ENCODE assay signal across 22 cellular contexts in genomic region chr3:136901391-136901790, GRCh38. TPM values are rescaled to one million over a fixed set of nuclear protein-coding genes. Genes with fewer than 3 reads are reported as not detected.
DNase-seq lines count a peak whose midpoint lies in the region; ATAC-seq and TF ChIP-seq lines count a peak whose summit lies in the region.
"Had no signal": no experiment of that assay in that cellular context is flagged by ENCODE, and none has a peak within 500 bp of the region (broad histone marks: within the 10 kb centered on the region; RNA-seq: fewer than 3 reads in every experiment).

No MANE protein-coding gene starts in this region.

- H3K36me3 Mint-ChIP-seq in WTC11 = peaks cover 3% of the 10 kb centered on the region; the same call in 1 of the 2 replicates
- peaks cover 49% of the 10 kb centered on the region for H3K36me3 Mint-ChIP-seq in stimulated activated memory B cell treated with anti-CD40 and anti-IgM and Interleukin-4, amounts not matched to agents 10 μg/mL and 1 μg/mL and 100 μg/mL, for 72 hours

- TF ChIP-seq CTCF in DOHH2 (IDR thresholded peaks at IDR 0.05; ENCODE audit: low read depth, low read length, poor library complexity, severe bottlenecking) (no peak), WTC11 (IDR thresholded peaks at IDR 0.05) (no peak), PC-3 (conservative IDR thresholded peaks at IDR 0.05; ENCODE audit: low read depth, low read length) (no peak)

- POLR2A ChIA-PET in WTC11 (lab: Charles Lee) = no interaction called here
- POLR2A ChIA-PET in PC-3 (lab: Charles Lee; ENCODE audit: unreplicated experiment) = no interaction called here

- DNase-seq in WTC11 (ENCODE audit: low spot score) (no peak), PC-3 (no peak), Right ventricle myocardium superior (no peak), NCI-H526 treated with DMSO at 0.1 percent for 48 hours (lab: John Stamatoyannopoulos, UW) (no peak)
- DNase-seq: activated CD8-positive, alpha-beta memory T cell treated with anti-CD3 and anti-CD28 coated beads, Interleukin-2, amount 50 U/mL, for 4 hours; effector memory CD4-positive, alpha-beta T cell; foreskin melanocyte; hippocampal formation; islet precursor cell; NCI-H1694; NCI-H510A; SJCRH30; stimulated activated naive CD8-positive, alpha-beta T cell treated with anti-CD3 and anti-CD28 coated beads, Interleukin-15, amount 100 ng/mL, for 72 hours; T-cell; tibial artery had no signal

- no peaks in the 10 kb centered on the region for H4K20me1 ChIP-seq in DOHH2 (ENCODE audit: control insufficient read depth, insufficient read depth, low read depth, low read length)
- no peaks in the 10 kb centered on the region for H4K20me1 ChIP-seq in PC-3 (ENCODE audit: low read length)

- H3F3A ChIP-seq in DOHH2 (ENCODE audit: control insufficient read depth, insufficient read depth) (peaks cover 31% of the 10 kb centered on the region), PC-3 (ENCODE audit: low read length, unreplicated experiment) (no peaks in the 10 kb centered on the region)

- no peaks in the 10 kb centered on the region for H3K9me2 ChIP-seq in DOHH2 (replicated peaks; ENCODE audit: control insufficient read depth, low read length)
- no peaks in the 10 kb centered on the region for H3K9me2 ChIP-seq in PC-3 (replicated peaks; ENCODE audit: low read length)

- H3K9me3 ChIP-seq in DOHH2 (ENCODE audit: control insufficient read depth, insufficient read depth, low read length) (peaks cover 17% of the 10 kb centered on the region; the same call in 1 of the 2 replicates), iPS-18a (ENCODE audit: control insufficient read depth, low read depth, low read length) (no peaks in the 10 kb centered on the region), PC-3 (ENCODE audit: low read length) (no peaks in the 10 kb centered on the region)

- H3K9ac ChIP-seq in iPS-18a (ENCODE audit: low read length) (peak overlapping the region; percentile 11), PC-3 (ENCODE audit: low read length) (no peak overlapping the region)

- H3K79me2 ChIP-seq in DOHH2 (ENCODE audit: control insufficient read depth, low read length) (peaks cover 100% of the 10 kb centered on the region), PC-3 (ENCODE audit: low read length) (peaks cover 96% of the 10 kb centered on the region)

- no peak for ATAC-seq in WTC11
- no peak for ATAC-seq in stimulated activated memory B cell treated with anti-CD40 and anti-IgM and Interleukin-4, amounts not matched to agents 10 μg/mL and 1 μg/mL and 100 μg/mL, for 72 hours
- no peak for ATAC-seq in PC-3
- no peak for ATAC-seq in Right ventricle myocardium superior (ENCODE audit: poor library complexity)
- ATAC-seq: HCT116; sciatic nerve; stimulated activated naive CD8-positive, alpha-beta T cell treated with anti-CD3 and anti-CD28 coated beads, Interleukin-15, amount 100 ng/mL, for 72 hours; T-cell had no signal

- no peak overlapping the region for H2AFZ ChIP-seq in PC-3 (ENCODE audit: low read length)

- peaks cover 79% of the 10 kb centered on the region for H3K4me1 ChIP-seq in DOHH2 (ENCODE audit: control insufficient read depth, low read length)
- peaks cover 24% of the 10 kb centered on the region for H3K4me1 ChIP-seq in iPS-18a (ENCODE audit: control insufficient read depth, low read depth, low read length)
- H3K4me1 ChIP-seq in PC-3 (ENCODE audit: insufficient read depth, low read length) = no peaks in the 10 kb centered on the region
- H3K4me1 ChIP-seq: SJCRH30 had no signal

- H3K9me3 Mint-ChIP-seq in WTC11 = peaks cover 7% of the 10 kb centered on the region; the same call in 1 of the 2 replicates
- H3K9me3 Mint-ChIP-seq in stimulated activated memory B cell treated with anti-CD40 and anti-IgM and Interleukin-4, amounts not matched to agents 10 μg/mL and 1 μg/mL and 100 μg/mL, for 72 hours = peaks cover 6% of the 10 kb centered on the region

- no TSS peak for BruUV-seq in PC-3 (replicated peaks; lab: Mats Ljungman, UMichigan)

- peak overlapping the region; percentile 93 for H3K27ac Mint-ChIP-seq in WTC11
- peak overlapping the region; percentile 46 for H3K27ac Mint-ChIP-seq in stimulated activated memory B cell treated with anti-CD40 and anti-IgM and Interleukin-4, amounts not matched to agents 10 μg/mL and 1 μg/mL and 100 μg/mL, for 72 hours
- H3K27ac Mint-ChIP-seq: activated CD4-positive, alpha-beta T cell treated with anti-CD3 and anti-CD28 coated beads, Interleukin-2, amount 10 ng/mL, durations not matched to agents 24 days and 14 days; stimulated activated naive CD8-positive, alpha-beta T cell treated with anti-CD3 and anti-CD28 coated beads, Interleukin-15, amount 100 ng/mL, for 72 hours had no signal

- peak overlapping the region; percentile 73 for H3K4me2 ChIP-seq in DOHH2 (ENCODE audit: low read length)
- H3K4me2 ChIP-seq in PC-3 (ENCODE audit: low read length) = no peak overlapping the region

- H3K4me3 ChIP-seq in DOHH2 (ENCODE audit: low read length) (peak overlapping the region; percentile 46), iPS-18a (ENCODE audit: low read length) (no peak overlapping the region), PC-3 (ENCODE audit: low read length) (no peak overlapping the region)
- H3K4me3 ChIP-seq: esophagus muscularis mucosa, SJCRH30, tibial artery had no signal

- H3K27ac ChIP-seq in DOHH2 (ENCODE audit: low read depth, low read length) (peak overlapping the region; percentile 72), iPS-18a (ENCODE audit: low read length) (peak overlapping the region; percentile 4), PC-3 (ENCODE audit: low read length) (no peak overlapping the region)
- H3K27ac ChIP-seq: esophagus muscularis mucosa, SJCRH30, tibial artery had no signal

- no peaks in the 10 kb centered on the region for H3K27me3 ChIP-seq in DOHH2 (ENCODE audit: control insufficient read depth, low read length)
- no peaks in the 10 kb centered on the region for H3K27me3 ChIP-seq in iPS-18a (ENCODE audit: control insufficient read depth, insufficient read depth, low read length)
- no peaks in the 10 kb centered on the region for H3K27me3 ChIP-seq in PC-3 (ENCODE audit: low read length)
- H3K27me3 ChIP-seq: esophagus muscularis mucosa, SJCRH30, tibial artery had no signal

- no peaks in the 10 kb centered on the region for H3K27me3 Mint-ChIP-seq in WTC11 (ENCODE audit: low read depth)
- H3K27me3 Mint-ChIP-seq in stimulated activated memory B cell treated with anti-CD40 and anti-IgM and Interleukin-4, amounts not matched to agents 10 μg/mL and 1 μg/mL and 100 μg/mL, for 72 hours = no peaks in the 10 kb centered on the region
- H3K27me3 Mint-ChIP-seq: activated CD4-positive, alpha-beta T cell treated with anti-CD3 and anti-CD28 coated beads, Interleukin-2, amount 10 ng/mL, durations not matched to agents 24 days and 14 days; stimulated activated naive CD8-positive, alpha-beta T cell treated with anti-CD3 and anti-CD28 coated beads, Interleukin-15, amount 100 ng/mL, for 72 hours; T-cell had no signal

- intact Hi-C loops in PC-3 (cut with micrococcal nuclease) (no loop called here), Right ventricle myocardium superior (cut with DNase I) (no loop called here)

- CTCF ChIA-PET in WTC11 (lab: Charles Lee) = no interaction called here
- CTCF ChIA-PET in PC-3 (lab: Charles Lee) = no interaction called here

- peaks cover 58% of the 10 kb centered on the region for H3K4me1 Mint-ChIP-seq in WTC11
- peaks cover 72% of the 10 kb centered on the region for H3K4me1 Mint-ChIP-seq in stimulated activated memory B cell treated with anti-CD40 and anti-IgM and Interleukin-4, amounts not matched to agents 10 μg/mL and 1 μg/mL and 100 μg/mL, for 72 hours

- H3K36me3 ChIP-seq in DOHH2 (ENCODE audit: control insufficient read depth, low read length) = peaks cover 23% of the 10 kb centered on the region
- no peaks in the 10 kb centered on the region for H3K36me3 ChIP-seq in iPS-18a (ENCODE audit: control insufficient read depth, low read depth, low read length)
- H3K36me3 ChIP-seq in PC-3 (ENCODE audit: low read depth, low read length) = peaks cover 12% of the 10 kb centered on the region; the same call in 1 of the 2 replicates
- H3K36me3 ChIP-seq: esophagus muscularis mucosa had no signal

- H3K4me3 Mint-ChIP-seq in WTC11 = no peak overlapping the region; the same call in 1 of the 2 replicates
- no peak overlapping the region for H3K4me3 Mint-ChIP-seq in stimulated activated memory B cell treated with anti-CD40 and anti-IgM and Interleukin-4, amounts not matched to agents 10 μg/mL and 1 μg/mL and 100 μg/mL, for 72 hours
- H3K4me3 Mint-ChIP-seq: activated CD4-positive, alpha-beta T cell treated with anti-CD3 and anti-CD28 coated beads, Interleukin-2, amount 10 ng/mL, durations not matched to agents 24 days and 14 days; stimulated activated naive CD8-positive, alpha-beta T cell treated with anti-CD3 and anti-CD28 coated beads, Interleukin-15, amount 100 ng/mL, for 72 hours had no signal

TF ChIP-seq in WTC11, 78 proteins besides CTCF, POLR2A, EP300 and RAD21 (continues in another document):
- TF ChIP-seq ZNF423 (CRISPR knock-in tag; IDR thresholded peaks at IDR 0.05) = no peak
- no peak for TF ChIP-seq AR (CRISPR knock-in tag; IDR thresholded peaks at IDR 0.05)
- no peak for TF ChIP-seq NFE2L1 (CRISPR knock-in tag; IDR thresholded peaks at IDR 0.05)

RNA-seq across cellular contexts. Expression of gene NCK1, which starts 39.4 kb away (rescaled TPM):
- total RNA-seq in WTC11 (2021) = 24.4 to 31.6 TPM (median 28.9 TPM) in 3 replicates
- 15.3 and 16.5 TPM in 2 replicates for total RNA-seq in PC-3 (2014; rRNA removed)
- total RNA-seq in Right ventricle myocardium superior = 21.7 TPM

RNA-seq across cellular contexts. Expression of gene IL20RB, which starts 56.4 kb away (rescaled TPM):
- total RNA-seq in WTC11 (2021) (2.3 to 3.1 TPM (median 2.4 TPM) in 3 replicates), PC-3 (2014; rRNA removed) (0.73 and 1.2 TPM in 2 replicates), Right ventricle myocardium superior (0.35 TPM)
